ENCODE assay signal across 17 cellular contexts in genomic region chr17:50787106-50787505, GRCh38. TPM values are rescaled to one million over a fixed set of nuclear protein-coding genes. Genes with fewer than 3 reads are reported as not detected.
DNase-seq lines count a peak whose midpoint lies in the region; ATAC-seq and TF ChIP-seq lines count a peak whose summit lies in the region.
"Had no signal": no experiment of that assay in that cellular context is flagged by ENCODE, and none has a peak within 500 bp of the region (broad histone marks: within the 10 kb centered on the region; RNA-seq: fewer than 3 reads in every experiment).

No MANE protein-coding gene starts in this region.

- peaks cover 8% of the 10 kb centered on the region for H3K4me1 ChIP-seq in GM23338 (ENCODE audit: insufficient read depth)

- peak overlapping the region; percentile 59 for H2AFZ ChIP-seq in GM23338
- H2AFZ ChIP-seq: hepatocyte had no signal

- H3F3A ChIP-seq in GM23338 (replicated peaks; ENCODE audit: low read depth), result no peaks in the 10 kb centered on the region

- no peaks in the 10 kb centered on the region for H3K27me3 ChIP-seq in GM23338 (ENCODE audit: insufficient read depth)
- H3K27me3 ChIP-seq: hepatocyte had no signal

- no peaks in the 10 kb centered on the region for H3K9me2 ChIP-seq in GM23338 (ENCODE audit: insufficient read depth)

- ATAC-seq in GM23338 (no peak), HG02623 (IDR thresholded peaks at IDR 0.05; ENCODE audit: unreplicated experiment) (no peak)
- ATAC-seq: left lobe of liver, natural killer cell had no signal

- no peaks in the 10 kb centered on the region for H4K20me1 ChIP-seq in GM23338 (replicated peaks; ENCODE audit: insufficient read depth)

- peaks cover 9% of the 10 kb centered on the region for H3K27me3 Mint-ChIP-seq in GM23338 (ENCODE audit: insufficient read depth, low read depth, poor library complexity)
- no peaks in the 10 kb centered on the region for H3K27me3 Mint-ChIP-seq in nephron (ENCODE audit: low read depth)

- H3K4me3 Mint-ChIP-seq in GM23338 (no peak overlapping the region; the same call in 2 of the 3 replicates), nephron (no peak overlapping the region)
- H3K4me3 Mint-ChIP-seq: activated naive CD8-positive, alpha-beta T cell treated with anti-CD3 and anti-CD28 coated beads for 36 hours; natural killer cell had no signal

- TF ChIP-seq CTCF in GM23338 (conservative IDR thresholded peaks at IDR 0.05; ENCODE audit: low read depth in 2 of 2) (no peak), nephron (IDR thresholded peaks at IDR 0.05; ENCODE audit: unreplicated experiment in 3 of 3) (no peak)

- DNase-seq in GM23338 (ENCODE audit: low spot score) (no peak), NCI-H510A (lab: John Stamatoyannopoulos, UW) (peak; percentile 83), cerebellum (ENCODE audit: low spot score) (peak; percentile 59), midbrain (lab: John Stamatoyannopoulos, UW) (no peak), NCI-H187 treated with DMSO at 0.1 percent for 48 hours (lab: John Stamatoyannopoulos, UW) (no peak)
- DNase-seq in stimulated activated CD4-positive, alpha-beta T cell treated with anti-CD3 and anti-CD28 coated beads, Interleukin-2, amount 100 ng/mL, for 24 hours, result no peak
- DNase-seq: activated CD4-positive, alpha-beta T cell treated with anti-CD3 and anti-CD28 coated beads for 4 hours; activated naive CD8-positive, alpha-beta T cell treated with anti-CD3 and anti-CD28 coated beads for 36 hours; activated T-cell treated with anti-CD3 and anti-CD28 coated beads, Interleukin-2, amount 50 U/mL, for 1 hour; natural killer cell; NCI-H1436; RPMI8226 had no signal

- H3K4me3 ChIP-seq in GM23338, result no peak overlapping the region
- H3K4me3 ChIP-seq: hepatocyte had no signal

- no peaks in the 10 kb centered on the region for H3K79me2 ChIP-seq in GM23338 (replicated peaks; ENCODE audit: insufficient read depth)
- H3K79me2 ChIP-seq: hepatocyte had no signal

- H3K27ac Mint-ChIP-seq in GM23338 (peak overlapping the region; percentile 46), nephron (peak overlapping the region in 2 of 3 experiments; percentile 62 to 63)
- H3K27ac Mint-ChIP-seq: activated naive CD8-positive, alpha-beta T cell treated with anti-CD3 and anti-CD28 coated beads for 36 hours; natural killer cell had no signal

- H3K9me3 Mint-ChIP-seq in GM23338 (no peaks in the 10 kb centered on the region), nephron (no peaks in the 10 kb centered on the region)
- H3K9me3 Mint-ChIP-seq: activated naive CD8-positive, alpha-beta T cell treated with anti-CD3 and anti-CD28 coated beads for 36 hours; natural killer cell had no signal

- H3K36me3 ChIP-seq in GM23338 (ENCODE audit: insufficient read depth), result no peaks in the 10 kb centered on the region

- H3K27ac ChIP-seq in GM23338 (ENCODE audit: low read depth), result no peak overlapping the region

- H3K4me2 ChIP-seq in GM23338, result no peak overlapping the region
- H3K4me2 ChIP-seq: hepatocyte had no signal

- no peaks in the 10 kb centered on the region for H3K36me3 Mint-ChIP-seq in GM23338 (ENCODE audit: low read depth)
- H3K36me3 Mint-ChIP-seq in nephron (ENCODE audit: low read depth), result no peaks in the 10 kb centered on the region
- H3K36me3 Mint-ChIP-seq: activated naive CD8-positive, alpha-beta T cell treated with anti-CD3 and anti-CD28 coated beads for 36 hours; natural killer cell had no signal

- H3K4me1 Mint-ChIP-seq in GM23338 (peaks cover 8% of the 10 kb centered on the region), nephron (peaks cover 14% of the 10 kb centered on the region)

TF ChIP-seq in GM23338, 12 proteins besides CTCF, POLR2A, EP300 and RAD21:
- no peak for TF ChIP-seq JUNB (IDR thresholded peaks at IDR 0.05; ENCODE audit: unreplicated experiment)
- TF ChIP-seq, protein P1, sequence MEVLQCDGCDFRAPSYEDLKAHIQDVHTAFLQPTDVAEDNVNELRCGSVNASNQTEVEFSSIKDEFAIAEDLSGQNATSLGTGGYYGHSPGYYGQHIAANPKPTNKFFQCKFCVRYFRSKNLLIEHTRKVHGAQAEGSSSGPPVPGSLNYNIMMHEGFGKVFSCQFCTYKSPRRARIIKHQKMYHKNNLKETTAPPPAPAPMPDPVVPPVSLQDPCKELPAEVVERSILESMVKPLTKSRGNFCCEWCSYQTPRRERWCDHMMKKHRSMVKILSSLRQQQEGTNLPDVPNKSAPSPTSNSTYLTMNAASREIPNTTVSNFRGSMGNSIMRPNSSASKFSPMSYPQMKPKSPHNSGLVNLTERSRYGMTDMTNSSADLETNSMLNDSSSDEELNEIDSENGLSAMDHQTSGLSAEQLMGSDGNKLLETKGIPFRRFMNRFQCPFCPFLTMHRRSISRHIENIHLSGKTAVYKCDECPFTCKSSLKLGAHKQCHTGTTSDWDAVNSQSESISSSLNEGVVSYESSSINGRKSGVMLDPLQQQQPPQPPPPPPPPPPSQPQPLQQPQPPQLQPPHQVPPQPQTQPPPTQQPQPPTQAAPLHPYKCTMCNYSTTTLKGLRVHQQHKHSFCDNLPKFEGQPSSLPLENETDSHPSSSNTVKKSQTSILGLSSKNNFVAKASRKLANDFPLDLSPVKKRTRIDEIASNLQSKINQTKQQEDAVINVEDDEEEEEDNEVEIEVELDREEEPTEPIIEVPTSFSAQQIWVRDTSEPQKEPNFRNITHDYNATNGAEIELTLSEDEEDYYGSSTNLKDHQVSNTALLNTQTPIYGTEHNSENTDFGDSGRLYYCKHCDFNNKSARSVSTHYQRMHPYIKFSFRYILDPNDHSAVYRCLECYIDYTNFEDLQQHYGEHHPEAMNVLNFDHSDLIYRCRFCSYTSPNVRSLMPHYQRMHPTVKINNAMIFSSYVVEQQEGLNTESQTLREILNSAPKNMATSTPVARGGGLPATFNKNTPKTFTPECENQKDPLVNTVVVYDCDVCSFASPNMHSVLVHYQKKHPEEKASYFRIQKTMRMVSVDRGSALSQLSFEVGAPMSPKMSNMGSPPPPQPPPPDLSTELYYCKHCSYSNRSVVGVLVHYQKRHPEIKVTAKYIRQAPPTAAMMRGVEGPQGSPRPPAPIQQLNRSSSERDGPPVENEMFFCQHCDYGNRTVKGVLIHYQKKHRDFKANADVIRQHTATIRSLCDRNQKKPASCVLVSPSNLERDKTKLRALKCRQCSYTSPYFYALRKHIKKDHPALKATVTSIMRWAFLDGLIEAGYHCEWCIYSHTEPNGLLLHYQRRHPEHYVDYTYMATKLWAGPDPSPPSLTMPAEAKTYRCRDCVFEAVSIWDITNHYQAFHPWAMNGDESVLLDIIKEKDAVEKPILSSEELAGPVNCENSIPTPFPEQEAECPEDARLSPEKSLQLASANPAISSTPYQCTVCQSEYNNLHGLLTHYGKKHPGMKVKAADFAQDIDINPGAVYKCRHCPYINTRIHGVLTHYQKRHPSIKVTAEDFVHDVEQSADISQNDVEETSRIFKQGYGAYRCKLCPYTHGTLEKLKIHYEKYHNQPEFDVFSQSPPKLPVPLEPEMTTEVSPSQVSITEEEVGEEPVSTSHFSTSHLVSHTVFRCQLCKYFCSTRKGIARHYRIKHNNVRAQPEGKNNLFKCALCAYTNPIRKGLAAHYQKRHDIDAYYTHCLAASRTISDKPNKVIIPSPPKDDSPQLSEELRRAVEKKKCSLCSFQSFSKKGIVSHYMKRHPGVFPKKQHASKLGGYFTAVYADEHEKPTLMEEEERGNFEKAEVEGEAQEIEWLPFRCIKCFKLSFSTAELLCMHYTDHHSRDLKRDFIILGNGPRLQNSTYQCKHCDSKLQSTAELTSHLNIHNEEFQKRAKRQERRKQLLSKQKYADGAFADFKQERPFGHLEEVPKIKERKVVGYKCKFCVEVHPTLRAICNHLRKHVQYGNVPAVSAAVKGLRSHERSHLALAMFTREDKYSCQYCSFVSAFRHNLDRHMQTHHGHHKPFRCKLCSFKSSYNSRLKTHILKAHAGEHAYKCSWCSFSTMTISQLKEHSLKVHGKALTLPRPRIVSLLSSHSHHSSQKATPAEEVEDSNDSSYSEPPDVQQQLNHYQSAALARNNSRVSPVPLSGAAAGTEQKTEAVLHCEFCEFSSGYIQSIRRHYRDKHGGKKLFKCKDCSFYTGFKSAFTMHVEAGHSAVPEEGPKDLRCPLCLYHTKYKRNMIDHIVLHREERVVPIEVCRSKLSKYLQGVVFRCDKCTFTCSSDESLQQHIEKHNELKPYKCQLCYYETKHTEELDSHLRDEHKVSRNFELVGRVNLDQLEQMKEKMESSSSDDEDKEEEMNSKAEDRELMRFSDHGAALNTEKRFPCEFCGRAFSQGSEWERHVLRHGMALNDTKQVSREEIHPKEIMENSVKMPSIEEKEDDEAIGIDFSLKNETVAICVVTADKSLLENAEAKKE (CRISPR knock-in tag; IDR thresholded peaks at IDR 0.05), result no peak

RNA-seq across cellular contexts. Expression of gene ANKRD40CL, which starts 19.8 kb away (rescaled TPM):
- not detected in 2 replicates for total RNA-seq in GM23338 (2014; rRNA removed; shearing (Covaris generic))
- not detected in 2 replicates for polyA plus RNA-seq in GM23338 (2016; fragmentation: Nextera tagmentation; extraction: Ambion mirVana)
- not detected for total RNA-seq in cerebellum
- total RNA-seq: activated naive CD8-positive, alpha-beta T cell treated with anti-CD3 and anti-CD28 coated beads for 36 hours; left lobe of liver; natural killer cell; T-helper 2 cell treated with Interferon-gamma antibody and Interleukin-4, amounts not matched to agents 100 ng/mL and 5 ng/mL, for 36 hours had no signal

RNA-seq across cellular contexts. Expression of gene WFIKKN2, which starts 48.3 kb away (rescaled TPM):
- total RNA-seq in GM23338 (2014; rRNA removed; shearing (Covaris generic)), result not detected in 2 replicates
- not detected in 2 replicates for polyA plus RNA-seq in GM23338 (2016; fragmentation: Nextera tagmentation; extraction: Ambion mirVana)
- total RNA-seq in cerebellum, result 6.3 TPM
- total RNA-seq: activated naive CD8-positive, alpha-beta T cell treated with anti-CD3 and anti-CD28 coated beads for 36 hours; natural killer cell; T-helper 2 cell treated with Interferon-gamma antibody and Interleukin-4, amounts not matched to agents 100 ng/mL and 5 ng/mL, for 36 hours had no signal
- polyA plus RNA-seq: hepatocyte had no signal

Comparison
In these comparisons a context has a peak if more than half of its experiments do, and no peak if none do; other contexts are left out.
1. DNase-seq: peak in NCI-H510A (single experiment) and cerebellum (single experiment); none in GM23338 (single experiment), stimulated activated CD4-positive, alpha-beta T cell treated with anti-CD3 and anti-CD28 coated beads, Interleukin-2, amount 100 ng/mL, for 24 hours (0 of 2), midbrain (single experiment) and NCI-H187 treated with DMSO at 0.1 percent for 48 hours (single experiment).